In the genomic region with DNA sequence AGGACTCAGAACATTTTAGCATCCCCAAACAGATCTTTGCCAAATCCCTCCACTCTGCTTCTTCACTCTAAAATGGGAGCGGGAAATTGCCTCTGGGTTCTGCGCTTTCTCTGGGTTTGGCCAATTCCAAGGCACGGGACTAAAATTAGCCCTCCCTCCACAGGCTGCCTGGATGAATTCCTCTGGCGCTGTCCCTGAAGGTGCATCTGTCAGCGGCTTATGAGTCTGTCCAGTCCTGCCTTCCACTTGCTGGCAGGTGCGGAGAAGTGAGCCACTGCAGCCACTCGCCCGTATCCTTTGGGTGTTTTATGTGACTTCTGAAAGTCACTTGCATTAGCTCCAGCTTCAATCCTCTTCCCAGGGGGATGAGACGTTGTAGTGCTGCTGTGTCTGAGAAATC, we compare ENCODE assay signal across 13 cellular contexts.
A peak's percentile ranks its signal among the peaks of the same experiment; 100 is the strongest.
DNase-seq lines count a peak whose midpoint lies in the region; ATAC-seq and TF ChIP-seq lines count a peak whose summit lies in the region.
"Had no signal": no experiment of that assay in that cellular context is flagged by ENCODE, and none has a peak within 500 bp of the region (broad histone marks: within the 10 kb centered on the region; RNA-seq: fewer than 3 reads in every experiment).

No MANE protein-coding gene starts in this region.

- H3K4me3 ChIP-seq in left ventricle myocardium inferior (no peak overlapping the region), WERI-Rb-1 (ENCODE audit: low read depth, low read length) (no peak overlapping the region)
- H3K4me3 ChIP-seq in BLaER1 treated with 17β-estradiol and CSF1 and Interleukin-3, amounts not matched to agents 10 nM and 100 nM, result no peak overlapping the region
- H3K4me3 ChIP-seq: GM12878 had no signal

- H4K20me1 ChIP-seq in BLaER1 treated with 17β-estradiol and CSF1 and Interleukin-3, amounts not matched to agents 10 nM and 100 nM, result no peaks in the 10 kb centered on the region

- H3K4me1 Mint-ChIP-seq in progenitor cell of endocrine pancreas (ENCODE audit: low read depth), result peaks cover 13% of the 10 kb centered on the region
- peaks cover 4% of the 10 kb centered on the region for H3K4me1 Mint-ChIP-seq in activated T-cell treated with anti-CD3 and anti-CD28 coated beads, Interleukin-2, amount 50 U/mL, for 4 hours (ENCODE audit: low read depth)

- peak overlapping the region; percentile 33 for H3K27ac Mint-ChIP-seq in progenitor cell of endocrine pancreas
- H3K27ac Mint-ChIP-seq: H9 had no signal

- TF ChIP-seq CTCF in left ventricle myocardium inferior (IDR thresholded peaks at IDR 0.05; ENCODE audit: borderline replicate concordance) (no peak), WERI-Rb-1 (IDR thresholded peaks at IDR 0.05; ENCODE audit: low read depth, low read length) (no peak), progenitor cell of endocrine pancreas (IDR thresholded peaks at IDR 0.05; ENCODE audit: unreplicated experiment) (no peak)

- H3K4me2 ChIP-seq in BLaER1 treated with 17β-estradiol and CSF1 and Interleukin-3, amounts not matched to agents 10 nM and 100 nM, result peak overlapping the region in 6 of 11 experiments; percentile 76 to 97 (median 88); a peak in 10 of 22 replicates

- H3K27me3 Mint-ChIP-seq in progenitor cell of endocrine pancreas, result no peaks in the 10 kb centered on the region
- peaks cover 7% of the 10 kb centered on the region for H3K27me3 Mint-ChIP-seq in activated T-cell treated with anti-CD3 and anti-CD28 coated beads, Interleukin-2, amount 50 U/mL, for 4 hours (ENCODE audit: low read depth)

- H3K4me3 Mint-ChIP-seq in progenitor cell of endocrine pancreas (ENCODE audit: low read depth), result no peak overlapping the region
- no peak overlapping the region for H3K4me3 Mint-ChIP-seq in activated T-cell treated with anti-CD3 and anti-CD28 coated beads, Interleukin-2, amount 50 U/mL, for 4 hours
- H3K4me3 Mint-ChIP-seq: H9 had no signal

- ATAC-seq in Right ventricle myocardium inferior, result peak; percentile 47
- no peak for ATAC-seq in activated T-cell treated with anti-CD3 and anti-CD28 coated beads, Interleukin-2, amount 50 U/mL, for 4 hours
- ATAC-seq: GM12878 had no signal

- H3K4me1 ChIP-seq in left ventricle myocardium inferior, result peaks cover 16% of the 10 kb centered on the region
- H3K4me1 ChIP-seq in BLaER1 treated with 17β-estradiol and CSF1 and Interleukin-3, amounts not matched to agents 10 nM and 100 nM, result peaks cover 17 to 44% (median 32%) of the 10 kb centered on the region in 10 experiments

- H3K9me3 ChIP-seq in left ventricle myocardium inferior (replicated peaks), result peaks cover 29% of the 10 kb centered on the region
- H3K9me3 ChIP-seq in BLaER1 treated with 17β-estradiol and CSF1 and Interleukin-3, amounts not matched to agents 10 nM and 100 nM (replicated peaks in 1 of 11), result peaks cover 40 to 59% (median 44%) of the 10 kb centered on the region in 11 experiments
- H3K9me3 ChIP-seq in WERI-Rb-1 (ENCODE audit: severe bottlenecking), result peaks cover 17% of the 10 kb centered on the region

- DNase-seq in Right ventricle myocardium inferior (ENCODE audit: missing footprints) (no peak), left ventricle myocardium inferior (no peak), WERI-Rb-1 (peak; percentile 23), progenitor cell of endocrine pancreas (ENCODE audit: low spot score, unreplicated experiment) (no peak), epidermal melanocyte (ENCODE audit: insufficient read length, low spot score) (no peak), NCI-H1694 (lab: John Stamatoyannopoulos, UW) (no peak)
- DNase-seq in activated T-cell treated with anti-CD3 and anti-CD28 coated beads, Interleukin-2, amount 50 U/mL, for 4 hours, result no peak
- DNase-seq: DMS53, GOT3, H9 had no signal

- H3K27ac ChIP-seq in left ventricle myocardium inferior (replicated peaks) (no peak overlapping the region), WERI-Rb-1 (no peak overlapping the region)
- H3K27ac ChIP-seq in BLaER1 treated with 17β-estradiol and CSF1 and Interleukin-3, amounts not matched to agents 10 nM and 100 nM, result peak overlapping the region in 8 of 11 experiments; percentile 31 to 80 (median 70); a peak in 12 of 22 replicates
- H3K27ac ChIP-seq: 22Rv1 had no signal

- no peaks in the 10 kb centered on the region for H3K9me3 Mint-ChIP-seq in progenitor cell of endocrine pancreas (ENCODE audit: low read depth)
- H3K9me3 Mint-ChIP-seq in activated T-cell treated with anti-CD3 and anti-CD28 coated beads, Interleukin-2, amount 50 U/mL, for 4 hours, result peaks cover 1% of the 10 kb centered on the region

- no peaks in the 10 kb centered on the region for H3K36me3 ChIP-seq in left ventricle myocardium inferior
- H3K36me3 ChIP-seq in BLaER1 treated with 17β-estradiol and CSF1 and Interleukin-3, amounts not matched to agents 10 nM and 100 nM, result peaks cover 0 to 13% (median 0%) of the 10 kb centered on the region in 11 experiments; a peak in 4 of 22 replicates
- no peaks in the 10 kb centered on the region for H3K36me3 ChIP-seq in WERI-Rb-1

- no peak overlapping the region; a peak in 1 of 22 replicates for H3K9ac ChIP-seq in BLaER1 treated with 17β-estradiol and CSF1 and Interleukin-3, amounts not matched to agents 10 nM and 100 nM

- intact Hi-C loops in Right ventricle myocardium inferior (cut with DNase I), result no loop called here
- intact Hi-C loops in left ventricle myocardium inferior (cut with micrococcal nuclease), result no loop called here

- H3K36me3 Mint-ChIP-seq in progenitor cell of endocrine pancreas (ENCODE audit: insufficient read depth), result no peaks in the 10 kb centered on the region
- no peaks in the 10 kb centered on the region for H3K36me3 Mint-ChIP-seq in activated T-cell treated with anti-CD3 and anti-CD28 coated beads, Interleukin-2, amount 50 U/mL, for 4 hours (ENCODE audit: insufficient read depth)

- H3K27me3 ChIP-seq in left ventricle myocardium inferior (ENCODE audit: low read depth) (peaks cover 10% of the 10 kb centered on the region), WERI-Rb-1 (ENCODE audit: insufficient read depth, low read depth, severe bottlenecking) (no peaks in the 10 kb centered on the region)
- no peaks in the 10 kb centered on the region for H3K27me3 ChIP-seq in BLaER1 treated with 17β-estradiol and CSF1 and Interleukin-3, amounts not matched to agents 10 nM and 100 nM

Comparison
In these comparisons a context has a peak if more than half of its experiments do, and no peak if none do; other contexts are left out.
1. H3K27ac ChIP-seq: peak in BLaER1 treated with 17β-estradiol and CSF1 and Interleukin-3, amounts not matched to agents 10 nM and 100 nM (8 of 11); none in left ventricle myocardium inferior (single experiment) and WERI-Rb-1 (single experiment).